ENCODE assay signal across 31 cellular contexts in genomic region chr5:67748165-67748690, GRCh38.
"Had no signal": no experiment of that assay in that cellular context is flagged by ENCODE, and none has a peak within 500 bp of the region (broad histone marks: within the 10 kb centered on the region; RNA-seq: fewer than 3 reads in every experiment).

No MANE protein-coding gene starts in this region.

- H3K4me1 Mint-ChIP-seq: activated naive CD4-positive, alpha-beta T cell treated with anti-CD3 and anti-CD28 coated beads, Interleukin-2, amount 10 ng/mL, durations not matched to agents 7 days and 5 days; activated naive CD8-positive, alpha-beta T cell treated with anti-CD3 and anti-CD28 coated beads, Interleukin-2, amount 10 ng/mL, durations not matched to agents 7 days and 5 days; stimulated activated memory B cell treated with anti-CD40 and anti-IgM and Interleukin-4, amounts not matched to agents 10 μg/mL and 1 μg/mL and 100 μg/mL, for 72 hours; stimulated activated naive CD8-positive, alpha-beta T cell treated with anti-CD3 and anti-CD28 coated beads, Interleukin-15, amount 100 ng/mL, for 72 hours had no signal

- H3K36me3 ChIP-seq: brain microvascular endothelial cell, esophagus muscularis mucosa, left ventricle myocardium inferior, pancreas, prostate gland, sigmoid colon, upper lobe of left lung, vagina had no signal

- H3K4me3 Mint-ChIP-seq: activated CD4-positive, alpha-beta memory T cell treated with anti-CD3 and anti-CD28 coated beads for 36 hours; activated naive CD4-positive, alpha-beta T cell treated with anti-CD3 and anti-CD28 coated beads, Interleukin-2, amount 10 ng/mL, durations not matched to agents 7 days and 5 days; activated naive CD8-positive, alpha-beta T cell treated with anti-CD3 and anti-CD28 coated beads, Interleukin-2, amount 10 ng/mL, durations not matched to agents 7 days and 5 days; activated T-cell treated with anti-CD3 and anti-CD28 coated beads, Interleukin-2, amount 50 U/mL, for 24 hours; natural killer cell treated with Interleukin-12 subunit alpha and Interleukin-12 subunit beta and Interleukin-15 and Interleukin-18, amount 100 ng/mL, for 72 hours; stimulated activated memory B cell treated with anti-CD40 and anti-IgM and Interleukin-4, amounts not matched to agents 10 μg/mL and 1 μg/mL and 100 μg/mL, for 72 hours; stimulated activated naive CD8-positive, alpha-beta T cell treated with anti-CD3 and anti-CD28 coated beads, Interleukin-15, amount 100 ng/mL, for 72 hours had no signal

- H3K27me3 Mint-ChIP-seq: activated naive CD4-positive, alpha-beta T cell treated with anti-CD3 and anti-CD28 coated beads, Interleukin-2, amount 10 ng/mL, durations not matched to agents 7 days and 5 days; activated naive CD8-positive, alpha-beta T cell treated with anti-CD3 and anti-CD28 coated beads, Interleukin-2, amount 10 ng/mL, durations not matched to agents 7 days and 5 days; activated T-cell treated with anti-CD3 and anti-CD28 coated beads, Interleukin-2, amount 50 U/mL, for 24 hours; natural killer cell treated with Interleukin-12 subunit alpha and Interleukin-12 subunit beta and Interleukin-15 and Interleukin-18, amount 100 ng/mL, for 72 hours; stimulated activated memory B cell treated with anti-CD40 and anti-IgM and Interleukin-4, amounts not matched to agents 10 μg/mL and 1 μg/mL and 100 μg/mL, for 72 hours; stimulated activated naive CD8-positive, alpha-beta T cell treated with anti-CD3 and anti-CD28 coated beads, Interleukin-15, amount 100 ng/mL, for 72 hours had no signal

- H3K4me1 ChIP-seq: left ventricle myocardium inferior, pancreas, prostate gland, sigmoid colon, upper lobe of left lung, vagina had no signal

- H3K9me3 ChIP-seq: mucosa of descending colon, pancreas, prostate gland, vagina had no signal

- H3K27ac ChIP-seq: brain microvascular endothelial cell, esophagus muscularis mucosa, left ventricle myocardium inferior, pancreas, prostate gland, sigmoid colon, upper lobe of left lung, vagina, VCaP had no signal

- DNase-seq: activated CD4-positive, alpha-beta memory T cell treated with anti-CD3 and anti-CD28 coated beads for 36 hours; activated CD4-positive, alpha-beta T cell treated with anti-CD3 and anti-CD28 coated beads for 48 hours; activated CD8-positive, alpha-beta memory T cell treated with anti-CD3 and anti-CD28 coated beads, Interleukin-2, amount 50 U/mL, for 48 hours; activated gamma-delta T cell; activated naive CD4-positive, alpha-beta T cell treated with anti-CD3 and anti-CD28 coated beads, Interleukin-2, amount 10 ng/mL, durations not matched to agents 7 days and 5 days; activated naive CD8-positive, alpha-beta T cell treated with anti-CD3 and anti-CD28 coated beads, Interleukin-2, amount 10 ng/mL, durations not matched to agents 7 days and 5 days; activated T-cell treated with anti-CD3 and anti-CD28 coated beads, Interleukin-2, amount 50 U/mL, for 24 hours; brain microvascular endothelial cell; cortex of kidney; foreskin melanocyte; left ventricle myocardium inferior; mucosa of descending colon; nucleus accumbens; pancreas; retina; sigmoid colon; small intestine; stimulated activated CD4-positive, alpha-beta T cell treated with anti-CD3 and anti-CD28 coated beads, Interleukin-1b, Interleukin-23, amount 100 ng/mL, for 48 hours; stimulated activated CD4-positive, alpha-beta T cell treated with anti-CD3 and anti-CD28 coated beads, Interleukin-4, amount 100 ng/mL, for 4 hours; stimulated activated CD8-positive, alpha-beta memory T cell treated with anti-CD3 and anti-CD28 coated beads, Interleukin-4, amount 100 ng/mL, for 48 hours; stimulated activated naive CD8-positive, alpha-beta T cell treated with anti-CD3 and anti-CD28 coated beads, Interleukin-15, amount 100 ng/mL, for 72 hours; substantia nigra; T-helper 9 cell; upper lobe of left lung had no signal

- H3K36me3 Mint-ChIP-seq: activated CD4-positive, alpha-beta memory T cell treated with anti-CD3 and anti-CD28 coated beads for 36 hours; activated naive CD4-positive, alpha-beta T cell treated with anti-CD3 and anti-CD28 coated beads, Interleukin-2, amount 10 ng/mL, durations not matched to agents 7 days and 5 days; activated naive CD8-positive, alpha-beta T cell treated with anti-CD3 and anti-CD28 coated beads, Interleukin-2, amount 10 ng/mL, durations not matched to agents 7 days and 5 days had no signal

- H3K27ac Mint-ChIP-seq: activated CD4-positive, alpha-beta memory T cell treated with anti-CD3 and anti-CD28 coated beads for 36 hours; activated naive CD4-positive, alpha-beta T cell treated with anti-CD3 and anti-CD28 coated beads, Interleukin-2, amount 10 ng/mL, durations not matched to agents 7 days and 5 days; activated naive CD8-positive, alpha-beta T cell treated with anti-CD3 and anti-CD28 coated beads, Interleukin-2, amount 10 ng/mL, durations not matched to agents 7 days and 5 days; activated T-cell treated with anti-CD3 and anti-CD28 coated beads, Interleukin-2, amount 50 U/mL, for 24 hours; natural killer cell treated with Interleukin-12 subunit alpha and Interleukin-12 subunit beta and Interleukin-15 and Interleukin-18, amount 100 ng/mL, for 72 hours; stimulated activated memory B cell treated with anti-CD40 and anti-IgM and Interleukin-4, amounts not matched to agents 10 μg/mL and 1 μg/mL and 100 μg/mL, for 72 hours; stimulated activated naive CD8-positive, alpha-beta T cell treated with anti-CD3 and anti-CD28 coated beads, Interleukin-15, amount 100 ng/mL, for 72 hours had no signal

- H3K27me3 ChIP-seq: brain microvascular endothelial cell, esophagus muscularis mucosa, pancreas, sigmoid colon, upper lobe of left lung, vagina had no signal

- H3K4me3 ChIP-seq: esophagus muscularis mucosa, left ventricle myocardium inferior, lung, mucosa of descending colon, pancreas, prostate gland, sigmoid colon, upper lobe of left lung, vagina had no signal
